19 cellular contexts compared by ENCODE assay signal in genomic region chr16:59665618-59666220, GRCh38.
A peak's percentile ranks its signal among the peaks of the same experiment; 100 is the strongest.
DNase-seq lines count a peak whose midpoint lies in the region; ATAC-seq and TF ChIP-seq lines count a peak whose summit lies in the region.
"Had no signal": no experiment of that assay in that cellular context is flagged by ENCODE, and none has a peak within 500 bp of the region (broad histone marks: within the 10 kb centered on the region; RNA-seq: fewer than 3 reads in every experiment).

No MANE protein-coding gene starts in this region.

- no peak for TF ChIP-seq POLR2A in right lobe of liver (IDR thresholded peaks at IDR 0.05)

- peak; percentile 33 for DNase-seq in NCI-H510A treated with DMSO at 0.1 percent for 48 hours (lab: John Stamatoyannopoulos, UW)
- DNase-seq in NCI-H510A (lab: John Stamatoyannopoulos, UW) = no peak
- DNase-seq in WERI-Rb-1 = peak; percentile 84
- DNase-seq in right lobe of liver = no peak
- peak; percentile 78 for DNase-seq in retinal pigment epithelial cell (ENCODE audit: low read depth)
- DNase-seq in activated CD4-positive, alpha-beta T cell treated with anti-CD3 and anti-CD28 coated beads for 1 hour = no peak
- no peak for DNase-seq in type B pancreatic cell (ENCODE audit: extremely low spot score, unreplicated experiment)
- no peak for DNase-seq in SKM-1 (lab: John Stamatoyannopoulos, UW; ENCODE audit: unreplicated experiment)
- DNase-seq: 8988T; AML-193; Caco-2; CD8-positive, alpha-beta memory T cell; DMS 273 treated with DMSO at 0.1 percent for 48 hours; DMS79 treated with DMSO at 0.1 percent for 48 hours; EL; HCEC 1CT; HFFc6; IMR-90 had no signal

- no peaks in the 10 kb centered on the region for H3K4me1 Mint-ChIP-seq in type B pancreatic cell (ENCODE audit: unreplicated experiment)
- H3K4me1 Mint-ChIP-seq: CD8-positive, alpha-beta memory T cell had no signal

- no peaks in the 10 kb centered on the region for H3K9me3 Mint-ChIP-seq in type B pancreatic cell
- H3K9me3 Mint-ChIP-seq: HFFc6 had no signal

- H3K4me3 ChIP-seq in WERI-Rb-1 (ENCODE audit: low read depth, low read length) (no peak overlapping the region), right lobe of liver (no peak overlapping the region), retinal pigment epithelial cell (ENCODE audit: low read length) (no peak overlapping the region)
- H3K4me3 ChIP-seq: BLaER1 had no signal

- 29% methylated on average over 2 of the region's 2 CpGs for WGBS in right lobe of liver (ENCODE audit: insufficient coverage, low coverage, low lambda C conversion rate, missing lambda C conversion rate)

- H3K9me3 ChIP-seq in WERI-Rb-1 (ENCODE audit: severe bottlenecking) = no peaks in the 10 kb centered on the region
- H3K9me3 ChIP-seq in right lobe of liver = no peaks in the 10 kb centered on the region
- H3K9me3 ChIP-seq: BLaER1 had no signal

- H3K27ac ChIP-seq in WERI-Rb-1 = no peak overlapping the region
- no peak overlapping the region for H3K27ac ChIP-seq in right lobe of liver
- H3K27ac ChIP-seq: BLaER1 had no signal

- H3K27me3 ChIP-seq in WERI-Rb-1 (ENCODE audit: insufficient read depth, low read depth, severe bottlenecking) = no peaks in the 10 kb centered on the region
- no peaks in the 10 kb centered on the region for H3K27me3 ChIP-seq in right lobe of liver
- H3K27me3 ChIP-seq: BLaER1 had no signal

- H3K4me1 ChIP-seq in right lobe of liver = no peaks in the 10 kb centered on the region
- H3K4me1 ChIP-seq: BLaER1, Caco-2 had no signal

- H3K27me3 Mint-ChIP-seq in type B pancreatic cell = no peaks in the 10 kb centered on the region
- H3K27me3 Mint-ChIP-seq: CD8-positive, alpha-beta memory T cell had no signal

- no peak for TF ChIP-seq CTCF in WERI-Rb-1 (IDR thresholded peaks at IDR 0.05; ENCODE audit: low read depth, low read length)
- TF ChIP-seq CTCF in right lobe of liver (IDR thresholded peaks at IDR 0.05) = no peak
- TF ChIP-seq CTCF in retinal pigment epithelial cell (conservative IDR thresholded peaks at IDR 0.05; ENCODE audit: low read depth, low read length) = no peak
- TF ChIP-seq CTCF in type B pancreatic cell (conservative IDR thresholded peaks at IDR 0.05) = no peak

- H3K27ac Mint-ChIP-seq in type B pancreatic cell = no peak overlapping the region
- H3K27ac Mint-ChIP-seq: CD8-positive, alpha-beta memory T cell; HFFc6 had no signal

- H3K36me3 Mint-ChIP-seq in type B pancreatic cell = no peaks in the 10 kb centered on the region

- ATAC-seq in right lobe of liver = peak; percentile 45 to 72 (median 48)

- H3K4me3 Mint-ChIP-seq in type B pancreatic cell = no peak overlapping the region
- H3K4me3 Mint-ChIP-seq: CD8-positive, alpha-beta memory T cell; HFFc6 had no signal

- no peaks in the 10 kb centered on the region for H3K36me3 ChIP-seq in WERI-Rb-1
- H3K36me3 ChIP-seq in right lobe of liver = no peaks in the 10 kb centered on the region
- H3K36me3 ChIP-seq: BLaER1 had no signal

- intact Hi-C loops in right lobe of liver (cut with DNase I) = no loop called here

Comparison
In these comparisons a context has a peak if more than half of its experiments do, and no peak if none do; other contexts are left out.
1. DNase-seq: peak in NCI-H510A treated with DMSO at 0.1 percent for 48 hours (single experiment), WERI-Rb-1 (single experiment) and retinal pigment epithelial cell (single experiment); none in NCI-H510A (single experiment), right lobe of liver (0 of 3), activated CD4-positive, alpha-beta T cell treated with anti-CD3 and anti-CD28 coated beads for 1 hour (single experiment), type B pancreatic cell (single experiment) and SKM-1 (single experiment).